Comparison of ENCODE assay signal across 20 cellular contexts in genomic region chr3:143065364-143065763, GRCh38.
"Had no signal": no experiment of that assay in that cellular context is flagged by ENCODE, and none has a peak within 500 bp of the region (broad histone marks: within the 10 kb centered on the region; RNA-seq: fewer than 3 reads in every experiment).

No MANE protein-coding gene starts in this region.

- H3K4me3 Mint-ChIP-seq: activated CD4-positive, alpha-beta memory T cell treated with anti-CD3 and anti-CD28 coated beads, Interleukin-2, amount 10 ng/mL, durations not matched to agents 7 days and 5 days; activated CD4-positive, alpha-beta T cell treated with anti-CD3 and anti-CD28 coated beads, Interleukin-2, amount 10 ng/mL, durations not matched to agents 24 days and 14 days; activated T-cell treated with anti-CD3 and anti-CD28 coated beads, Interleukin-2, amount 50 U/mL, for 72 hours; mesothelial cell of epicardium; natural killer cell; stimulated activated naive CD8-positive, alpha-beta T cell treated with anti-CD3 and anti-CD28 coated beads, Interleukin-15, Interleukin-2, amounts not matched to agents 100 ng/mL and 50 ng/mL, for 24 hours had no signal

- H3K9me3 Mint-ChIP-seq: activated CD4-positive, alpha-beta memory T cell treated with anti-CD3 and anti-CD28 coated beads, Interleukin-2, amount 10 ng/mL, durations not matched to agents 7 days and 5 days; activated CD4-positive, alpha-beta T cell treated with anti-CD3 and anti-CD28 coated beads, Interleukin-2, amount 10 ng/mL, durations not matched to agents 24 days and 14 days; activated T-cell treated with anti-CD3 and anti-CD28 coated beads, Interleukin-2, amount 50 U/mL, for 72 hours; mesothelial cell of epicardium; natural killer cell; stimulated activated naive CD8-positive, alpha-beta T cell treated with anti-CD3 and anti-CD28 coated beads, Interleukin-15, Interleukin-2, amounts not matched to agents 100 ng/mL and 50 ng/mL, for 24 hours had no signal

- DNase-seq: activated CD4-positive, alpha-beta memory T cell treated with anti-CD3 and anti-CD28 coated beads, Interleukin-2, amount 10 ng/mL, durations not matched to agents 7 days and 5 days; activated CD4-positive, alpha-beta T cell treated with anti-CD3 and anti-CD28 coated beads, Interleukin-2, amount 10 ng/mL, durations not matched to agents 24 days and 14 days; activated effector memory CD4-positive, alpha-beta T cell treated with anti-CD3 and anti-CD28 coated beads, Interleukin-2, amount 50 U/mL, for 16 hours; activated naive CD4-positive, alpha-beta T cell treated with anti-CD3 and anti-CD28 coated beads, Interleukin-2, amount 50 U/mL, for 16 hours; activated T-cell treated with anti-CD3 and anti-CD28 coated beads, Interleukin-2, amount 50 U/mL, for 72 hours; central memory CD4-positive, alpha-beta T cell; effector memory CD4-positive, alpha-beta T cell; foreskin keratinocyte; hippocampal formation; kidney glomerular epithelial cell; left ventricle myocardium inferior; natural killer cell; retina; spleen; stimulated activated CD4-positive, alpha-beta T cell treated with anti-CD3 and anti-CD28 coated beads, Interleukin-4, amount 100 ng/mL, for 4 hours; T-helper 9 cell; tibial artery had no signal

- H3K36me3 Mint-ChIP-seq: natural killer cell had no signal

- H3K27ac Mint-ChIP-seq: activated CD4-positive, alpha-beta memory T cell treated with anti-CD3 and anti-CD28 coated beads, Interleukin-2, amount 10 ng/mL, durations not matched to agents 7 days and 5 days; activated CD4-positive, alpha-beta T cell treated with anti-CD3 and anti-CD28 coated beads, Interleukin-2, amount 10 ng/mL, durations not matched to agents 24 days and 14 days; mesothelial cell of epicardium; natural killer cell; progenitor cell of endocrine pancreas; stimulated activated naive CD8-positive, alpha-beta T cell treated with anti-CD3 and anti-CD28 coated beads, Interleukin-15, Interleukin-2, amounts not matched to agents 100 ng/mL and 50 ng/mL, for 24 hours had no signal

- H3K27me3 Mint-ChIP-seq: activated CD4-positive, alpha-beta T cell treated with anti-CD3 and anti-CD28 coated beads, Interleukin-2, amount 10 ng/mL, durations not matched to agents 24 days and 14 days; progenitor cell of endocrine pancreas; stimulated activated naive CD8-positive, alpha-beta T cell treated with anti-CD3 and anti-CD28 coated beads, Interleukin-15, Interleukin-2, amounts not matched to agents 100 ng/mL and 50 ng/mL, for 24 hours had no signal

- H3K27me3 ChIP-seq: foreskin keratinocyte, spleen, tibial artery had no signal

- H3K4me1 ChIP-seq: foreskin keratinocyte, left ventricle myocardium inferior had no signal

- H3K4me1 Mint-ChIP-seq: mesothelial cell of epicardium had no signal

- H3K36me3 ChIP-seq: left ventricle myocardium inferior had no signal

- H3K27ac ChIP-seq: foreskin keratinocyte, left ventricle myocardium inferior, spleen, tibial artery had no signal

- H3K4me3 ChIP-seq: left ventricle myocardium inferior, spleen, tibial artery had no signal

- ATAC-seq: activated T-cell treated with anti-CD3 and anti-CD28 coated beads, Interleukin-2, amount 50 U/mL, for 72 hours; foreskin keratinocyte; natural killer cell had no signal
